ENCODE assay signal across 1 cellular context in the genomic region with DNA sequence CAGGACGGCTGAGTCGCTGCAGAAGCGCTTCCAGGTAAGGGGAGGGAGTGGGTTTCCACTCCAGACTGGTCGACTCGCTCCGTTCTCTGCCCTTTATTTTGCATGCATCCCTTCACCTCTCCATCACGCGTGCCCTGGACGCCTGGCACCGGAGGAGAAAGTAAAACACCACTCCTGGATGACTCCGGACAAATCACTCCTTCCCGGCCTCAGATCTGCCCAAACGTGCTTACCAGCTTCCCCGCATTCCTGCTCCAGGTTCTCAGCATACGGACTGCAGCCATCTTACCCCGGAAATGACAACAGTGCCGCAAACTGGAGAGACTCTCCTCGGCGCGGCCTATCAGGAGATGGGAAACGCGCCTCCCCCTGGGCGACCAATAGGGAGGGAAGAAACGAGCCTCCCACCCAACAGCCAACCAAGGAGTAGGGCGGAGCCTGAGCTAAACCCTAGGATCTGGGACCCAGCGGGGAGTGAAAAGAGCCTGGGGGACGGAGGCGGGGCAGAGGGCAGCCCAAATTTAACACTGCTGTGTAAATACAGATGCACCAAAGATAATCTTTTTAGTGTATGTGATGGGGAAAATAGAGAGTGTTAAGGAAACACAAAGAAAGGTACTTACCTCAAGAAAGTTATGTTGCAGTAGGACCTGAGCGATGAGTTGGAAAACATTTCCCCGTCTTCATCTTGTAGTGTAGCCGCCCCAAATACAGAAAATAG.
A peak's percentile ranks its signal among the peaks of the same experiment; 100 is the strongest.
TF ChIP-seq lines count a peak whose summit lies in the region.

A gene (minus strand): TSS at position 298 of the 721 bp plus-strand sequence. CDS start 14 bp downstream, at position 284.

TF ChIP-seq in HepG2, 621 proteins besides CTCF, POLR2A, EP300 and RAD21 (continued from another document and continues in another):
- TF ChIP-seq ZNF562 (CRISPR knock-in tag; IDR thresholded peaks at IDR 0.05; ENCODE audit: borderline replicate concordance): no peak
- TF ChIP-seq, protein P1, sequence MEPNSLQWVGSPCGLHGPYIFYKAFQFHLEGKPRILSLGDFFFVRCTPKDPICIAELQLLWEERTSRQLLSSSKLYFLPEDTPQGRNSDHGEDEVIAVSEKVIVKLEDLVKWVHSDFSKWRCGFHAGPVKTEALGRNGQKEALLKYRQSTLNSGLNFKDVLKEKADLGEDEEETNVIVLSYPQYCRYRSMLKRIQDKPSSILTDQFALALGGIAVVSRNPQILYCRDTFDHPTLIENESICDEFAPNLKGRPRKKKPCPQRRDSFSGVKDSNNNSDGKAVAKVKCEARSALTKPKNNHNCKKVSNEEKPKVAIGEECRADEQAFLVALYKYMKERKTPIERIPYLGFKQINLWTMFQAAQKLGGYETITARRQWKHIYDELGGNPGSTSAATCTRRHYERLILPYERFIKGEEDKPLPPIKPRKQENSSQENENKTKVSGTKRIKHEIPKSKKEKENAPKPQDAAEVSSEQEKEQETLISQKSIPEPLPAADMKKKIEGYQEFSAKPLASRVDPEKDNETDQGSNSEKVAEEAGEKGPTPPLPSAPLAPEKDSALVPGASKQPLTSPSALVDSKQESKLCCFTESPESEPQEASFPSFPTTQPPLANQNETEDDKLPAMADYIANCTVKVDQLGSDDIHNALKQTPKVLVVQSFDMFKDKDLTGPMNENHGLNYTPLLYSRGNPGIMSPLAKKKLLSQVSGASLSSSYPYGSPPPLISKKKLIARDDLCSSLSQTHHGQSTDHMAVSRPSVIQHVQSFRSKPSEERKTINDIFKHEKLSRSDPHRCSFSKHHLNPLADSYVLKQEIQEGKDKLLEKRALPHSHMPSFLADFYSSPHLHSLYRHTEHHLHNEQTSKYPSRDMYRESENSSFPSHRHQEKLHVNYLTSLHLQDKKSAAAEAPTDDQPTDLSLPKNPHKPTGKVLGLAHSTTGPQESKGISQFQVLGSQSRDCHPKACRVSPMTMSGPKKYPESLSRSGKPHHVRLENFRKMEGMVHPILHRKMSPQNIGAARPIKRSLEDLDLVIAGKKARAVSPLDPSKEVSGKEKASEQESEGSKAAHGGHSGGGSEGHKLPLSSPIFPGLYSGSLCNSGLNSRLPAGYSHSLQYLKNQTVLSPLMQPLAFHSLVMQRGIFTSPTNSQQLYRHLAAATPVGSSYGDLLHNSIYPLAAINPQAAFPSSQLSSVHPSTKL (CRISPR knock-in tag; IDR thresholded peaks at IDR 0.05): peak; percentile 49; the same call in 1 of the 2 replicates
- TF ChIP-seq, protein P2, sequence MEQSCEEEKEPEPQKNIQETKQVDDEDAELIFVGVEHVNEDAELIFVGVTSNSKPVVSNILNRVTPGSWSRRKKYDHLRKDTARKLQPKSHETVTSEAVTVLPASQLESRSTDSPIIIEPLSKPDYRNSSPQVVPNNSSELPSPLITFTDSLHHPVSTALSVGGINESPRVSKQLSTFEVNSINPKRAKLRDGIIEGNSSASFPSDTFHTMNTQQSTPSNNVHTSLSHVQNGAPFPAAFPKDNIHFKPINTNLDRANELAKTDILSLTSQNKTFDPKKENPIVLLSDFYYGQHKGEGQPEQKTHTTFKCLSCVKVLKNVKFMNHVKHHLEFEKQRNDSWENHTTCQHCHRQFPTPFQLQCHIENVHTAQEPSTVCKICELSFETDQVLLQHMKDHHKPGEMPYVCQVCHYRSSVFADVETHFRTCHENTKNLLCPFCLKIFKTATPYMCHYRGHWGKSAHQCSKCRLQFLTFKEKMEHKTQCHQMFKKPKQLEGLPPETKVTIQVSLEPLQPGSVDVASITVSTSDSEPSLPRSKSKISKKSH (CRISPR knock-in tag; IDR thresholded peaks at IDR 0.05; ENCODE audit: borderline replicate concordance): peak; percentile 85; the same call in 1 of the 2 replicates
- peak; percentile 82 for TF ChIP-seq BORCS8-MEF2B (CRISPR knock-in tag; IDR thresholded peaks at IDR 0.05)
- TF ChIP-seq, protein P3, sequence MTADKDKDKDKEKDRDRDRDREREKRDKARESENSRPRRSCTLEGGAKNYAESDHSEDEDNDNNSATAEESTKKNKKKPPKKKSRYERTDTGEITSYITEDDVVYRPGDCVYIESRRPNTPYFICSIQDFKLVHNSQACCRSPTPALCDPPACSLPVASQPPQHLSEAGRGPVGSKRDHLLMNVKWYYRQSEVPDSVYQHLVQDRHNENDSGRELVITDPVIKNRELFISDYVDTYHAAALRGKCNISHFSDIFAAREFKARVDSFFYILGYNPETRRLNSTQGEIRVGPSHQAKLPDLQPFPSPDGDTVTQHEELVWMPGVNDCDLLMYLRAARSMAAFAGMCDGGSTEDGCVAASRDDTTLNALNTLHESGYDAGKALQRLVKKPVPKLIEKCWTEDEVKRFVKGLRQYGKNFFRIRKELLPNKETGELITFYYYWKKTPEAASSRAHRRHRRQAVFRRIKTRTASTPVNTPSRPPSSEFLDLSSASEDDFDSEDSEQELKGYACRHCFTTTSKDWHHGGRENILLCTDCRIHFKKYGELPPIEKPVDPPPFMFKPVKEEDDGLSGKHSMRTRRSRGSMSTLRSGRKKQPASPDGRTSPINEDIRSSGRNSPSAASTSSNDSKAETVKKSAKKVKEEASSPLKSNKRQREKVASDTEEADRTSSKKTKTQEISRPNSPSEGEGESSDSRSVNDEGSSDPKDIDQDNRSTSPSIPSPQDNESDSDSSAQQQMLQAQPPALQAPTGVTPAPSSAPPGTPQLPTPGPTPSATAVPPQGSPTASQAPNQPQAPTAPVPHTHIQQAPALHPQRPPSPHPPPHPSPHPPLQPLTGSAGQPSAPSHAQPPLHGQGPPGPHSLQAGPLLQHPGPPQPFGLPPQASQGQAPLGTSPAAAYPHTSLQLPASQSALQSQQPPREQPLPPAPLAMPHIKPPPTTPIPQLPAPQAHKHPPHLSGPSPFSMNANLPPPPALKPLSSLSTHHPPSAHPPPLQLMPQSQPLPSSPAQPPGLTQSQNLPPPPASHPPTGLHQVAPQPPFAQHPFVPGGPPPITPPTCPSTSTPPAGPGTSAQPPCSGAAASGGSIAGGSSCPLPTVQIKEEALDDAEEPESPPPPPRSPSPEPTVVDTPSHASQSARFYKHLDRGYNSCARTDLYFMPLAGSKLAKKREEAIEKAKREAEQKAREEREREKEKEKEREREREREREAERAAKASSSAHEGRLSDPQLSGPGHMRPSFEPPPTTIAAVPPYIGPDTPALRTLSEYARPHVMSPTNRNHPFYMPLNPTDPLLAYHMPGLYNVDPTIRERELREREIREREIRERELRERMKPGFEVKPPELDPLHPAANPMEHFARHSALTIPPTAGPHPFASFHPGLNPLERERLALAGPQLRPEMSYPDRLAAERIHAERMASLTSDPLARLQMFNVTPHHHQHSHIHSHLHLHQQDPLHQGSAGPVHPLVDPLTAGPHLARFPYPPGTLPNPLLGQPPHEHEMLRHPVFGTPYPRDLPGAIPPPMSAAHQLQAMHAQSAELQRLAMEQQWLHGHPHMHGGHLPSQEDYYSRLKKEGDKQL (CRISPR knock-in tag; IDR thresholded peaks at IDR 0.05; ENCODE audit: low read depth): 0 out of 2 replicates have a peak, but pooled peaks have one; percentile 32
- TF ChIP-seq GATA4 (IDR thresholded peaks at IDR 0.05; ENCODE audit: borderline replicate concordance, low read depth): peak; percentile 38; the same call in 1 of the 2 replicates
- no peak; the same call in 1 of the 2 replicates for TF ChIP-seq GFI1 (CRISPR knock-in tag; IDR thresholded peaks at IDR 0.05; ENCODE audit: borderline replicate concordance)
- TF ChIP-seq KAT8 (CRISPR knock-in tag; IDR thresholded peaks at IDR 0.05): peak; percentile 95
- no peak for TF ChIP-seq ZNF235 (CRISPR knock-in tag; IDR thresholded peaks at IDR 0.05; ENCODE audit: borderline replicate concordance)
- TF ChIP-seq, protein P4, sequence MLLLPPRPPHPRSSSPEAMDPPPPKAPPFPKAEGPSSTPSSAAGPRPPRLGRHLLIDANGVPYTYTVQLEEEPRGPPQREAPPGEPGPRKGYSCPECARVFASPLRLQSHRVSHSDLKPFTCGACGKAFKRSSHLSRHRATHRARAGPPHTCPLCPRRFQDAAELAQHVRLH (CRISPR knock-in tag; IDR thresholded peaks at IDR 0.05; ENCODE audit: borderline replicate concordance, low read depth): peak; percentile 60; the same call in 1 of the 2 replicates
- peak; percentile 34; the same call in 1 of the 2 replicates for TF ChIP-seq MTA1 (CRISPR knock-in tag; IDR thresholded peaks at IDR 0.05; ENCODE audit: borderline replicate concordance)
- peak; percentile 86 for TF ChIP-seq TEAD3 (CRISPR knock-in tag; optimal IDR thresholded peaks at IDR 0.05; ENCODE audit: borderline replicate concordance)
- 0 out of 2 replicates have a peak, but pooled peaks have one; percentile 71 for TF ChIP-seq ZFP1 (CRISPR knock-in tag; IDR thresholded peaks at IDR 0.05)
- TF ChIP-seq ZNF451 (CRISPR knock-in tag; IDR thresholded peaks at IDR 0.05): 0 out of 2 replicates have a peak, but pooled peaks have one; percentile 39
- TF ChIP-seq CREM (IDR thresholded peaks at IDR 0.05): peak; percentile 75; the same call in 1 of the 2 replicates
- no peak for TF ChIP-seq CREM (CRISPR knock-in tag; IDR thresholded peaks at IDR 0.05)
- TF ChIP-seq, protein P5, sequence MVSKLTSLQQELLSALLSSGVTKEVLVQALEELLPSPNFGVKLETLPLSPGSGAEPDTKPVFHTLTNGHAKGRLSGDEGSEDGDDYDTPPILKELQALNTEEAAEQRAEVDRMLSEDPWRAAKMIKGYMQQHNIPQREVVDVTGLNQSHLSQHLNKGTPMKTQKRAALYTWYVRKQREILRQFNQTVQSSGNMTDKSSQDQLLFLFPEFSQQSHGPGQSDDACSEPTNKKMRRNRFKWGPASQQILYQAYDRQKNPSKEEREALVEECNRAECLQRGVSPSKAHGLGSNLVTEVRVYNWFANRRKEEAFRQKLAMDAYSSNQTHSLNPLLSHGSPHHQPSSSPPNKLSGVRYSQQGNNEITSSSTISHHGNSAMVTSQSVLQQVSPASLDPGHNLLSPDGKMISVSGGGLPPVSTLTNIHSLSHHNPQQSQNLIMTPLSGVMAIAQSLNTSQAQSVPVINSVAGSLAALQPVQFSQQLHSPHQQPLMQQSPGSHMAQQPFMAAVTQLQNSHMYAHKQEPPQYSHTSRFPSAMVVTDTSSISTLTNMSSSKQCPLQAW (CRISPR knock-in tag; IDR thresholded peaks at IDR 0.05): peak; percentile 69; the same call in 1 of the 2 replicates
- TF ChIP-seq, protein P6, sequence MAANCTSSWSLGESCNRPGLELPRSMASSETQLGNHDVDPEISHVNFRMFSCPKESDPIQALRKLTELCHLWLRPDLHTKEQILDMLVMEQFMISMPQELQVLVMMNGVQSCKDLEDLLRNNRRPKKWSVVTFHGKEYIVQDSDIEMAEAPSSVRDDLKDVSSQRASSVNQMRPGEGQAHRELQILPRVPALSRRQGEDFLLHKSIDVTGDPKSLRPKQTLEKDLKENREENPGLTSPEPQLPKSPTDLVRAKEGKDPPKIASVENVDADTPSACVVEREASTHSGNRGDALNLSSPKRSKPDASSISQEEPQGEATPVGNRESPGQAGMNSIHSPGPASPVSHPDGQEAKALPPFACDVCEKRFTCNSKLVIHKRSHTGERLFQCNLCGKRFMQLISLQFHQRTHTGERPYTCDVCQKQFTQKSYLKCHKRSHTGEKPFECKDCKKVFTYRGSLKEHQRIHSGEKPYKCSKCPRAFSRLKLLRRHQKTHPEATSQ (CRISPR knock-in tag; IDR thresholded peaks at IDR 0.05; ENCODE audit: borderline replicate concordance): peak; percentile 59; the same call in 1 of the 2 replicates
- TF ChIP-seq KDM2A (CRISPR knock-in tag; IDR thresholded peaks at IDR 0.05; ENCODE audit: borderline replicate concordance, low read depth): peak; percentile 92
- TF ChIP-seq ELF3 (CRISPR knock-in tag; IDR thresholded peaks at IDR 0.05): peak; percentile 82
- peak; percentile 46; the same call in 1 of the 2 replicates for TF ChIP-seq ZNF232 (CRISPR knock-in tag; IDR thresholded peaks at IDR 0.05; ENCODE audit: borderline replicate concordance)
- TF ChIP-seq YEATS4 (CRISPR knock-in tag; IDR thresholded peaks at IDR 0.05; ENCODE audit: borderline replicate concordance): peak; percentile 50; the same call in 1 of the 2 replicates
- TF ChIP-seq ZKSCAN8 (CRISPR knock-in tag; IDR thresholded peaks at IDR 0.05; ENCODE audit: borderline replicate concordance): no peak
- 0 out of 2 replicates have a peak, but pooled peaks have one; percentile 42 for TF ChIP-seq HIVEP1 (CRISPR knock-in tag; IDR thresholded peaks at IDR 0.05)
- no peak for TF ChIP-seq TMF1 (CRISPR knock-in tag; IDR thresholded peaks at IDR 0.05; ENCODE audit: low read depth)
- TF ChIP-seq, protein P7, sequence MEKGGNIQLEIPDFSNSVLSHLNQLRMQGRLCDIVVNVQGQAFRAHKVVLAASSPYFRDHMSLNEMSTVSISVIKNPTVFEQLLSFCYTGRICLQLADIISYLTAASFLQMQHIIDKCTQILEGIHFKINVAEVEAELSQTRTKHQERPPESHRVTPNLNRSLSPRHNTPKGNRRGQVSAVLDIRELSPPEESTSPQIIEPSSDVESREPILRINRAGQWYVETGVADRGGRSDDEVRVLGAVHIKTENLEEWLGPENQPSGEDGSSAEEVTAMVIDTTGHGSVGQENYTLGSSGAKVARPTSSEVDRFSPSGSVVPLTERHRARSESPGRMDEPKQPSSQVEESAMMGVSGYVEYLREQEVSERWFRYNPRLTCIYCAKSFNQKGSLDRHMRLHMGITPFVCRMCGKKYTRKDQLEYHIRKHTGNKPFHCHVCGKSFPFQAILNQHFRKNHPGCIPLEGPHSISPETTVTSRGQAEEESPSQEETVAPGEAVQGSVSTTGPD (CRISPR knock-in tag; IDR thresholded peaks at IDR 0.05): no peak
- TF ChIP-seq KDM5A (IDR thresholded peaks at IDR 0.05; ENCODE audit: borderline replicate concordance, low read length): peak; percentile 74
- no peak for TF ChIP-seq NFE2L1 (CRISPR knock-in tag; IDR thresholded peaks at IDR 0.05; ENCODE audit: borderline replicate concordance)
- TF ChIP-seq ZNF431 (CRISPR knock-in tag; IDR thresholded peaks at IDR 0.05; ENCODE audit: borderline replicate concordance, low read depth): 0 out of 2 replicates have a peak, but pooled peaks have one; percentile 48
- 0 out of 2 replicates have a peak, but pooled peaks have one; percentile 32 for TF ChIP-seq ZSCAN25 (CRISPR knock-in tag; IDR thresholded peaks at IDR 0.05)
